Comparison of ENCODE assay signal across 1 cellular context in the genomic region with DNA sequence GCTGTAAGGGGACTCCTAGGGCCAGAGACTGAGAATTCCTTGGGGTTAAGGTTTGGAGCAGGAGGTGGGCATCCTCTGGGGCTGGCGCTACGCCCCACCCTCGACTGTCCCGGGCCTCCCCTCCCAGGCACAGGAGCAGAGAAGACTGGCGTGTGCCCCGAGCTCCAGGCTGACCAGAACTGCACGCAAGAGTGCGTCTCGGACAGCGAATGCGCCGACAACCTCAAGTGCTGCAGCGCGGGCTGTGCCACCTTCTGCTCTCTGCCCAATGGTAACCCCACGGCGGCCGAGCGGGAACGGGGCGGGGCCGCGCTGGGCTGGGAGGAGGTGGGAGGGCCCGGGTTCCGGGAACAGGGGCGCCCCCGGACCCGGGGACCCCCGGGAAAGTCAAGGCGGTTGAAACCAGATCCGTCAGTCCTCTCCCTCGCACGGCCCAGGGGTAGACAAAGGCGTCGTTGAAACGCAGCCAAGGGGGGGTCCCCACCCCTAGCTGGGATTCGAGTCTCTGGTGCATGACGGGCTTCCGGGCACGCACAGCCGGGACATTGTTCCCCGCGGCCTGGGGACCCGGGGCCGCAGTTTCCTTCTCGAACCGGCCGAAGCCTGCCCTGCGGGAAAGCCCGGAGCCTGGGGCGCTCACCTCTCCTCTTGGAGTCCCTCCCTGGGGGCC.
TF ChIP-seq lines count a peak whose summit lies in the region.

No MANE protein-coding gene starts in this region.

TF ChIP-seq in WTC11, 78 proteins besides CTCF, POLR2A, EP300 and RAD21 (continued from another document):
- TF ChIP-seq NFE2L1 (CRISPR knock-in tag; IDR thresholded peaks at IDR 0.05) (peak; percentile 24; the same call in 1 of the 2 replicates), ZNF317 (CRISPR knock-in tag; IDR thresholded peaks at IDR 0.05; ENCODE audit: borderline replicate concordance, low read depth) (no peak)
- TF ChIP-seq, protein P1, sequence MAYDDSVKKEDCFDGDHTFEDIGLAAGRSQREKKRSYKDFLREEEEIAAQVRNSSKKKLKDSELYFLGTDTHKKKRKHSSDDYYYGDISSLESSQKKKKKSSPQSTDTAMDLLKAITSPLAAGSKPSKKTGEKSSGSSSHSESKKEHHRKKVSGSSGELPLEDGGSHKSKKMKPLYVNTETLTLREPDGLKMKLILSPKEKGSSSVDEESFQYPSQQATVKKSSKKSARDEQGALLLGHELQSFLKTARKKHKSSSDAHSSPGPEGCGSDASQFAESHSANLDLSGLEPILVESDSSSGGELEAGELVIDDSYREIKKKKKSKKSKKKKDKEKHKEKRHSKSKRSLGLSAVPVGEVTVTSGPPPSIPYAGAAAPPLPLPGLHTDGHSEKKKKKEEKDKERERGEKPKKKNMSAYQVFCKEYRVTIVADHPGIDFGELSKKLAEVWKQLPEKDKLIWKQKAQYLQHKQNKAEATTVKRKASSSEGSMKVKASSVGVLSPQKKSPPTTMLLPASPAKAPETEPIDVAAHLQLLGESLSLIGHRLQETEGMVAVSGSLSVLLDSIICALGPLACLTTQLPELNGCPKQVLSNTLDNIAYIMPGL (CRISPR knock-in tag; IDR thresholded peaks at IDR 0.05) = peak; percentile 66; the same call in 1 of the 2 replicates
TF ChIP-seq in WTC11: peak in this region for 7.
